ENCODE assay signal across 8 cellular contexts in the genomic region with DNA sequence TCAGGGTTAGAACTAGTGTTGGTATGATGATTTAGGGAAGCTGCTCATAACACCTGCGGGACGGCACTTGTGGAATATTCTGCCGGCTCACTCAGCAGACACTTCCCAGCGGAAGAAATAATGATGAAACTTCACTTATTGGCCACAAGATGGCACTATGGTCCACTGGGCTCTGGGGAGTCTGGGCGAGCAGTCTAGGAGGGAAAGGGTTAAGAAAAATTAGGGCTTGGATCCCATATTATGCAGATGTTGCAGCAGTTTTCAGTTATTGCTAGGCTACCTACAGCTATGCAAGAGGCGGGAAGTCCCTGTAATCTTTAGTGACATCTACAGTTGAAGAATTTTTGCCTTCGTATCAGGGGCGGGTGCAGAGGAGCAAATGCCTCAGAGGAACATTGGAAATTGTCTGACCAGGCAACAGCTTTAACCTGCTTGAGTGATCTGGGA.
DNase-seq lines count a peak whose midpoint lies in the region; ATAC-seq, FAIRE-seq and TF ChIP-seq lines count a peak whose summit lies in the region.

No MANE protein-coding gene starts in this region.

- POLR2A ChIA-PET in activated CD4-positive, alpha-beta memory T cell treated with anti-CD3 and anti-CD28 coated beads for 36 hours (lab: Charles Lee): no interaction called here
- POLR2A ChIA-PET in activated CD4-positive, alpha-beta memory T cell treated with anti-CD3 and anti-CD28 coated beads, Interleukin-2, amount 10 ng/mL, durations not matched to agents 7 days and 5 days (lab: Charles Lee): interaction anchor here (1.8 kb wide), 1 partner anchor 20 kb away, joined by 4 read pairs; no protein-coding TSS in a partner anchor
- POLR2A ChIA-PET in K562 (lab: Yijun Ruan, JAX): no interaction called here

- H3K36me3 ChIP-seq in K562 (ENCODE audit: control insufficient read depth, insufficient read depth, low read length) (no peaks in the 10 kb centered on the region), uterus (no peaks in the 10 kb centered on the region)

- ATAC-seq in GM21825 (IDR thresholded peaks at IDR 0.05; ENCODE audit: unreplicated experiment) (peak; percentile 61), K562 (peak; percentile 95)

- peak overlapping the region; percentile 47 for H3K4me3 Mint-ChIP-seq in activated CD4-positive, alpha-beta memory T cell treated with anti-CD3 and anti-CD28 coated beads for 36 hours
- H3K4me3 Mint-ChIP-seq in activated CD4-positive, alpha-beta memory T cell treated with anti-CD3 and anti-CD28 coated beads, Interleukin-2, amount 10 ng/mL, durations not matched to agents 7 days and 5 days: no peak overlapping the region

- CTCF ChIA-PET in activated CD4-positive, alpha-beta memory T cell treated with anti-CD3 and anti-CD28 coated beads for 36 hours (lab: Charles Lee): interaction anchor here (0.8 to 10.4 kb wide), 16 partner anchors 9 to 503 kb away, joined by 3 to 100 read pairs (median 6); no protein-coding TSS in a partner anchor
- CTCF ChIA-PET in activated CD4-positive, alpha-beta memory T cell treated with anti-CD3 and anti-CD28 coated beads, Interleukin-2, amount 10 ng/mL, durations not matched to agents 7 days and 5 days (lab: Charles Lee): interaction anchor here (0.9 to 3.4 kb wide), 17 partner anchors 9 to 313 kb away, joined by 3 to 25 read pairs (median 5); no protein-coding TSS in a partner anchor
- CTCF ChIA-PET in K562 (lab: Yijun Ruan, JAX; ENCODE audit: low intra/inter-chr PET ratio): interaction anchor here (0.8 kb wide), 1 partner anchor 287 kb away, joined by 8 read pairs; no protein-coding TSS in a partner anchor

- no peak overlapping the region for H3K4me2 ChIP-seq in K562 (ENCODE audit: insufficient read depth, low read length)

- H3K9me3 Mint-ChIP-seq in activated CD4-positive, alpha-beta memory T cell treated with anti-CD3 and anti-CD28 coated beads for 36 hours: no peaks in the 10 kb centered on the region
- H3K9me3 Mint-ChIP-seq in activated CD4-positive, alpha-beta memory T cell treated with anti-CD3 and anti-CD28 coated beads, Interleukin-2, amount 10 ng/mL, durations not matched to agents 7 days and 5 days: no peaks in the 10 kb centered on the region

- no peak for TF ChIP-seq POLR2A in K562 (conservative IDR thresholded peaks at IDR 0.05)
- no peak for TF ChIP-seq POLR2A in uterus (IDR thresholded peaks at IDR 0.05)

- no TSS peak for BruUV-seq in K562 (replicated peaks; lab: Mats Ljungman, UMichigan)

- H3K27ac ChIP-seq in K562 (ENCODE audit: extremely low read depth, low read depth, low read length): no peak overlapping the region
- H3K27ac ChIP-seq in uterus: no peak overlapping the region

- no peaks in the 10 kb centered on the region for H3K9me3 ChIP-seq in K562 (replicated peaks; ENCODE audit: control insufficient read depth, insufficient read depth, low read depth, low read length)
- H3K9me3 ChIP-seq in uterus: no peaks in the 10 kb centered on the region

- DNase-seq in activated CD4-positive, alpha-beta memory T cell treated with anti-CD3 and anti-CD28 coated beads for 36 hours: peak; percentile 39
- no peak for DNase-seq in activated CD4-positive, alpha-beta memory T cell treated with anti-CD3 and anti-CD28 coated beads, Interleukin-2, amount 10 ng/mL, durations not matched to agents 7 days and 5 days
- DNase-seq in NAMALWA (ENCODE audit: low spot score) (peak; percentile 61), K562 (ENCODE audit: extremely low read depth in 1 of 4, low spot score in 3 of 4) (peak; percentile 49 to 81 (median 70)), left kidney (ENCODE audit: low read depth, low spot score) (peak; percentile 78), uterus (no peak)
- no peak for DNase-seq in stimulated activated CD4-positive, alpha-beta T cell treated with anti-CD3 and anti-CD28 coated beads, Interleukin-4, amount 100 ng/mL, for 24 hours

- peaks cover 34% of the 10 kb centered on the region for H3K4me1 Mint-ChIP-seq in activated CD4-positive, alpha-beta memory T cell treated with anti-CD3 and anti-CD28 coated beads for 36 hours (ENCODE audit: low read depth)
- peaks cover 29% of the 10 kb centered on the region for H3K4me1 Mint-ChIP-seq in activated CD4-positive, alpha-beta memory T cell treated with anti-CD3 and anti-CD28 coated beads, Interleukin-2, amount 10 ng/mL, durations not matched to agents 7 days and 5 days

- H2AFZ ChIP-seq in K562 (ENCODE audit: low read depth, low read length): no peak overlapping the region

- TF ChIP-seq RAD21 in K562 (CRISPR knock-in tag; conservative IDR thresholded peaks at IDR 0.05 in 1 of 2, IDR thresholded peaks at IDR 0.05 in 1 of 2): peak; percentile 43 to 51; a peak in 3 of 4 replicates

- H3K27ac Mint-ChIP-seq in activated CD4-positive, alpha-beta memory T cell treated with anti-CD3 and anti-CD28 coated beads for 36 hours: peak overlapping the region; percentile 7
- H3K27ac Mint-ChIP-seq in activated CD4-positive, alpha-beta memory T cell treated with anti-CD3 and anti-CD28 coated beads, Interleukin-2, amount 10 ng/mL, durations not matched to agents 7 days and 5 days: no peak overlapping the region

- H3K27me3 Mint-ChIP-seq in activated CD4-positive, alpha-beta memory T cell treated with anti-CD3 and anti-CD28 coated beads for 36 hours: no peaks in the 10 kb centered on the region
- H3K27me3 Mint-ChIP-seq in activated CD4-positive, alpha-beta memory T cell treated with anti-CD3 and anti-CD28 coated beads, Interleukin-2, amount 10 ng/mL, durations not matched to agents 7 days and 5 days: no peaks in the 10 kb centered on the region

- H3K9me1 ChIP-seq in K562 (ENCODE audit: control insufficient read depth, insufficient read depth, low read length): no peaks in the 10 kb centered on the region

- H3K4me1 ChIP-seq in K562 (replicated peaks in 1 of 2; ENCODE audit: control insufficient read depth in 2 of 2, insufficient read depth in 2 of 2, low read length in 2 of 2) (no peaks in the 10 kb centered on the region), uterus (no peaks in the 10 kb centered on the region)

- TF ChIP-seq EP300 in K562 (IDR thresholded peaks at IDR 0.05; ENCODE audit: low read length): no peak

- no peaks in the 10 kb centered on the region for H4K20me1 ChIP-seq in K562 (replicated peaks; ENCODE audit: control insufficient read depth, insufficient read depth, low read length)

- intact Hi-C loops in activated CD4-positive, alpha-beta memory T cell treated with anti-CD3 and anti-CD28 coated beads for 36 hours (cut with micrococcal nuclease): loop anchor here (5.0 kb wide), 2 partner anchors 39 to 311 kb away; no protein-coding TSS in a partner anchor
- intact Hi-C loops in K562 (cut with micrococcal nuclease): no loop called here
- intact Hi-C loops in uterus (cut with DNase I; ENCODE audit: low total_unique reads): no loop called here

- peak; percentile 94 for FAIRE-seq in K562 (lab: Jason Lieb, UNC)

- H3K79me2 ChIP-seq in K562 (ENCODE audit: control insufficient read depth, insufficient read depth, low read length): no peaks in the 10 kb centered on the region

- WGBS in K562 (ENCODE audit: insufficient coverage, low coverage, missing lambda C conversion rate): 2% methylated on average over 8 of the region's 8 CpGs

- H3K9ac ChIP-seq in K562 (ENCODE audit: insufficient read depth in 1 of 2, low read depth in 2 of 2, low read length in 2 of 2): no peak overlapping the region

- H3K27me3 ChIP-seq in K562 (ENCODE audit: control insufficient read depth in 2 of 2, insufficient read depth in 2 of 2, low read length in 2 of 2) (no peaks in the 10 kb centered on the region; a peak in 1 of 5 replicates), uterus (no peaks in the 10 kb centered on the region)

- H3K4me3 ChIP-seq in K562 (no peak overlapping the region), uterus (no peak overlapping the region)

- TF ChIP-seq CTCF in K562 (IDR thresholded peaks at IDR 0.05 in 2 of 3, conservative IDR thresholded peaks at IDR 0.05 in 1 of 3; ENCODE audit: insufficient read depth in 2 of 3, low read depth in 1 of 3, low read length in 3 of 3): peak; percentile 78 to 86 (median 78)
- TF ChIP-seq CTCF in uterus (IDR thresholded peaks at IDR 0.05): peak; percentile 24 to 40 (median 32)

- in situ Hi-C loops in K562 (cut with MboI): no loop called here

- H3K36me3 Mint-ChIP-seq in activated CD4-positive, alpha-beta memory T cell treated with anti-CD3 and anti-CD28 coated beads for 36 hours: no peaks in the 10 kb centered on the region
- no peaks in the 10 kb centered on the region for H3K36me3 Mint-ChIP-seq in activated CD4-positive, alpha-beta memory T cell treated with anti-CD3 and anti-CD28 coated beads, Interleukin-2, amount 10 ng/mL, durations not matched to agents 7 days and 5 days (ENCODE audit: low read depth)

TF ChIP-seq in K562, 482 proteins besides CTCF, POLR2A, EP300 and RAD21:
- TF ChIP-seq MCM2 (IDR thresholded peaks at IDR 0.05; ENCODE audit: low read depth) (no peak), CEBPG (CRISPR knock-in tag; IDR thresholded peaks at IDR 0.05) (0 out of 2 replicates have a peak, but pooled peaks have one; percentile 25), CEBPG (tag; conservative IDR thresholded peaks at IDR 0.05 in 1 of 2, IDR thresholded peaks at IDR 0.05 in 1 of 2) (peak; percentile 56 to 63; a peak in 3 of 4 replicates)
- TF ChIP-seq, protein P1, sequence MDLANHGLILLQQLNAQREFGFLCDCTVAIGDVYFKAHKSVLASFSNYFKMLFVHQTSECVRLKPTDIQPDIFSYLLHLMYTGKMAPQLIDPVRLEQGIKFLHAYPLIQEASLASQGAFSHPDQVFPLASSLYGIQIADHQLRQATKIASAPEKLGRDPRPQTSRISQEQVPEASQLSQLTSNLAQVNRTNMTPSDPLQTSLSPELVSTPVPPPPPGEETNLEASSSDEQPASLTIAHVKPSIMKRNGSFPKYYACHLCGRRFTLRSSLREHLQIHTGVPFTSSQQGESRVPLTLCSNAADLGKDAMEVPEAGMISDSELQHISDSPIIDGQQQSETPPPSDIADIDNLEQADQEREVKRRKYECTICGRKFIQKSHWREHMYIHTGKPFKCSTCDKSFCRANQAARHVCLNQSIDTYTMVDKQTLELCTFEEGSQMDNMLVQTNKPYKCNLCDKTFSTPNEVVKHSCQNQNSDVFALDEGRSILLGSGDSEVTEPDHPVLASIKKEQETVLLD (IDR thresholded peaks at IDR 0.05): peak; percentile 28; the same call in 1 of the 2 replicates
- TF ChIP-seq, protein P2, sequence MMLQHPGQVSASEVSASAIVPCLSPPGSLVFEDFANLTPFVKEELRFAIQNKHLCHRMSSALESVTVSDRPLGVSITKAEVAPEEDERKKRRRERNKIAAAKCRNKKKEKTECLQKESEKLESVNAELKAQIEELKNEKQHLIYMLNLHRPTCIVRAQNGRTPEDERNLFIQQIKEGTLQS (IDR thresholded peaks at IDR 0.05): peak; percentile 57; the same call in 1 of the 2 replicates
- TF ChIP-seq, protein P2 (CRISPR knock-in tag; conservative IDR thresholded peaks at IDR 0.05): no peak

Comparison
In these comparisons a context has a peak if more than half of its experiments do, and no peak if none do; other contexts are left out.
1. DNase-seq: peak in activated CD4-positive, alpha-beta memory T cell treated with anti-CD3 and anti-CD28 coated beads for 36 hours (single experiment), NAMALWA (single experiment), K562 (4 of 4) and left kidney (single experiment); none in activated CD4-positive, alpha-beta memory T cell treated with anti-CD3 and anti-CD28 coated beads, Interleukin-2, amount 10 ng/mL, durations not matched to agents 7 days and 5 days (single experiment), uterus (0 of 2) and stimulated activated CD4-positive, alpha-beta T cell treated with anti-CD3 and anti-CD28 coated beads, Interleukin-4, amount 100 ng/mL, for 24 hours (single experiment).